Comparison of ENCODE assay signal across 29 cellular contexts in the genomic region with DNA sequence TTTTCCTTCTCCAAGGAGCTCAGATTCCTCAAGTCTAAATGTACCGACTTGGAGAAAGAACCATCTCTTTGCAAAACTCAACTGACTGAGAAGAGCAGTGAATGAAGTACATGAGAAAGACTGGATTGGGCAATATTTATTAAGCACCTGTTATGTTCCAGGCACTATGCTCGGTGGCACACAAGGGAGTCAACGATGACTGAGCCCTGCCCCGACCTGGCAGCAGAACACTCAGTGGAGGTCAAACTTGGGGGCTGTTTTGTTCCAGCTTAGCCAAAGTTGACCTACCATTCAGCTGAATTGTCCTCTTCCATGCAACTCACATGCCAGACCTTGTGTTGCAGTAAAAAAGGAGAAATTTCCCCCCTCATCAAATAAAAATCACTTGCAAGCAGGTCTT.
"Had no signal": no experiment of that assay in that cellular context is flagged by ENCODE, and none has a peak within 500 bp of the region (broad histone marks: within the 10 kb centered on the region; RNA-seq: fewer than 3 reads in every experiment).

No MANE protein-coding gene starts in this region.

- DNase-seq: activated CD4-positive, alpha-beta memory T cell treated with anti-CD3 and anti-CD28 coated beads, Interleukin-2, amount 10 ng/mL, durations not matched to agents 7 days and 5 days; activated CD4-positive, alpha-beta T cell treated with anti-CD3 and anti-CD28 coated beads for 1 hour; activated CD4-positive, alpha-beta T cell treated with anti-CD3 and anti-CD28 coated beads, Interleukin-2, amount 10 ng/mL, durations not matched to agents 7 days and 5 days; activated naive CD4-positive, alpha-beta T cell; activated T-cell treated with anti-CD3 and anti-CD28 coated beads, Interleukin-2, amount 50 U/mL, for 48 hours; adrenal gland; aorta; cortex of kidney; foreskin fibroblast; hippocampal formation; left cardiac atrium; midbrain; nucleus accumbens; pancreas; retina; small intestine; stimulated activated CD4-positive, alpha-beta T cell treated with anti-CD3 and anti-CD28 coated beads, Interleukin-4, amount 100 ng/mL, for 24 hours; stimulated activated naive B cell treated with anti-CD40 and anti-IgM and Interleukin-4, amounts not matched to agents 10 μg/mL and 1 μg/mL and 100 μg/mL, for 72 hours; stomach; thyroid gland; upper lobe of left lung had no signal

- H3K4me1 ChIP-seq: adrenal gland, prostate gland had no signal

- ATAC-seq: activated naive CD4-positive, alpha-beta T cell treated with anti-CD3 and anti-CD28 coated beads, Interleukin-2, amount 50 U/mL, for 72 hours; esophagus mucosa; left cardiac atrium; pancreas; sciatic nerve; stimulated activated naive B cell treated with anti-CD40 and anti-IgM and Interleukin-4, amounts not matched to agents 10 μg/mL and 1 μg/mL and 100 μg/mL, for 72 hours had no signal

- H3K27ac ChIP-seq: adrenal gland, cardiac muscle cell, pancreas, prostate gland, stomach, thyroid gland, upper lobe of left lung had no signal

- H3K27ac Mint-ChIP-seq: activated CD4-positive, alpha-beta memory T cell treated with anti-CD3 and anti-CD28 coated beads, Interleukin-2, amount 10 ng/mL, durations not matched to agents 7 days and 5 days; activated CD4-positive, alpha-beta T cell treated with anti-CD3 and anti-CD28 coated beads, Interleukin-2, amount 10 ng/mL, durations not matched to agents 7 days and 5 days; brain; memory B cell; stimulated activated naive B cell treated with anti-CD40 and anti-IgM and Interleukin-4, amounts not matched to agents 10 μg/mL and 1 μg/mL and 100 μg/mL, for 72 hours; T-helper 1 cell treated with Interleukin-12 subunit alpha and Interleukin-12 subunit beta and Interleukin-4 antibody, amounts not matched to agents 30 μg/mL and 1 μg/mL, for 36 hours had no signal

- H3K36me3 ChIP-seq: adrenal gland, cardiac muscle cell, pancreas, prostate gland, stomach, thyroid gland, upper lobe of left lung had no signal

- H3K9me3 ChIP-seq: adrenal gland, pancreas, prostate gland, stomach, thyroid gland, upper lobe of left lung had no signal

- H3K4me3 Mint-ChIP-seq: activated CD4-positive, alpha-beta memory T cell treated with anti-CD3 and anti-CD28 coated beads, Interleukin-2, amount 10 ng/mL, durations not matched to agents 7 days and 5 days; activated CD4-positive, alpha-beta T cell treated with anti-CD3 and anti-CD28 coated beads, Interleukin-2, amount 10 ng/mL, durations not matched to agents 7 days and 5 days; brain; memory B cell; stimulated activated naive B cell treated with anti-CD40 and anti-IgM and Interleukin-4, amounts not matched to agents 10 μg/mL and 1 μg/mL and 100 μg/mL, for 72 hours; T-helper 1 cell treated with Interleukin-12 subunit alpha and Interleukin-12 subunit beta and Interleukin-4 antibody, amounts not matched to agents 30 μg/mL and 1 μg/mL, for 36 hours had no signal

- H3K4me3 ChIP-seq: adrenal gland, cardiac muscle cell, pancreas, prostate gland, stomach, thyroid gland, upper lobe of left lung had no signal

- H3K36me3 Mint-ChIP-seq: activated naive CD4-positive, alpha-beta T cell treated with anti-CD3 and anti-CD28 coated beads, Interleukin-2, amount 50 U/mL, for 72 hours; brain; stimulated activated naive B cell treated with anti-CD40 and anti-IgM and Interleukin-4, amounts not matched to agents 10 μg/mL and 1 μg/mL and 100 μg/mL, for 72 hours had no signal

- H3K27me3 Mint-ChIP-seq: activated CD4-positive, alpha-beta memory T cell treated with anti-CD3 and anti-CD28 coated beads, Interleukin-2, amount 10 ng/mL, durations not matched to agents 7 days and 5 days; activated CD4-positive, alpha-beta T cell treated with anti-CD3 and anti-CD28 coated beads, Interleukin-2, amount 10 ng/mL, durations not matched to agents 7 days and 5 days had no signal

- H3K9me3 Mint-ChIP-seq: activated CD4-positive, alpha-beta memory T cell treated with anti-CD3 and anti-CD28 coated beads, Interleukin-2, amount 10 ng/mL, durations not matched to agents 7 days and 5 days; activated CD4-positive, alpha-beta T cell treated with anti-CD3 and anti-CD28 coated beads, Interleukin-2, amount 10 ng/mL, durations not matched to agents 7 days and 5 days; brain; memory B cell; stimulated activated naive B cell treated with anti-CD40 and anti-IgM and Interleukin-4, amounts not matched to agents 10 μg/mL and 1 μg/mL and 100 μg/mL, for 72 hours; T-helper 1 cell treated with Interleukin-12 subunit alpha and Interleukin-12 subunit beta and Interleukin-4 antibody, amounts not matched to agents 30 μg/mL and 1 μg/mL, for 36 hours had no signal

- H3K27me3 ChIP-seq: adrenal gland, cardiac muscle cell, pancreas, stomach, thyroid gland, upper lobe of left lung had no signal
